Comparison of ENCODE assay signal across 10 cellular contexts in genomic region chr10:19629559-19629958, GRCh38.
DNase-seq lines count a peak whose midpoint lies in the region; ATAC-seq and TF ChIP-seq lines count a peak whose summit lies in the region.
"Had no signal": no experiment of that assay in that cellular context is flagged by ENCODE, and none has a peak within 500 bp of the region (broad histone marks: within the 10 kb centered on the region; RNA-seq: fewer than 3 reads in every experiment).

No MANE protein-coding gene starts in this region.

- peak; percentile 97 for ATAC-seq in Right ventricle myocardium inferior
- no peak for ATAC-seq in GM18867 (IDR thresholded peaks at IDR 0.05; ENCODE audit: unreplicated experiment)
- no peak for ATAC-seq in GM21423 (IDR thresholded peaks at IDR 0.05; ENCODE audit: unreplicated experiment)
- no peak for ATAC-seq in HG03521 (IDR thresholded peaks at IDR 0.05; ENCODE audit: unreplicated experiment)

- peak overlapping the region; percentile 83 for H3K27ac ChIP-seq in neural progenitor cell
- H3K27ac ChIP-seq: HL-60 had no signal

- peaks cover 2% of the 10 kb centered on the region for H3K27me3 Mint-ChIP-seq in neural progenitor cell (ENCODE audit: insufficient read depth, low read depth)

- H3K4me3 Mint-ChIP-seq in neural progenitor cell, result peak overlapping the region; percentile 69

- peaks cover 52% of the 10 kb centered on the region for H3K4me1 Mint-ChIP-seq in neural progenitor cell

- H3K9ac ChIP-seq in neural progenitor cell, result no peak overlapping the region

- peak overlapping the region; percentile 62 for H2AFZ ChIP-seq in neural progenitor cell (replicated peaks)

- peak overlapping the region; percentile 65 for H3K4me2 ChIP-seq in neural progenitor cell

- peaks cover 20% of the 10 kb centered on the region for H3F3A ChIP-seq in neural progenitor cell (ENCODE audit: low read depth)

- intact Hi-C loops in Right ventricle myocardium inferior (cut with DNase I), result no loop called here

- no peaks in the 10 kb centered on the region for H3K36me3 ChIP-seq in neural progenitor cell
- H3K36me3 ChIP-seq: Peyer's patch had no signal

- H4K20me1 ChIP-seq in neural progenitor cell (ENCODE audit: low read depth), result no peaks in the 10 kb centered on the region

- DNase-seq in NCI-H82 (lab: John Stamatoyannopoulos, UW), result peak; percentile 0
- DNase-seq in NCI-H82 treated with DMSO at 0.1 percent for 48 hours (lab: John Stamatoyannopoulos, UW; ENCODE audit: unreplicated experiment), result no peak
- peak; percentile 88 for DNase-seq in Right ventricle myocardium inferior (ENCODE audit: missing footprints)
- peak; percentile 85 for DNase-seq in neural progenitor cell (ENCODE audit: low spot score)
- DNase-seq in NCI-H510A (lab: John Stamatoyannopoulos, UW), result no peak

- peak; percentile 30 for TF ChIP-seq CTCF in neural progenitor cell (IDR thresholded peaks at IDR 0.05)

- H3K4me3 ChIP-seq in neural progenitor cell, result peak overlapping the region; percentile 22
- H3K4me3 ChIP-seq: Peyer's patch had no signal

- peaks cover 5% of the 10 kb centered on the region for H3K9me3 Mint-ChIP-seq in neural progenitor cell

- peaks cover 5% of the 10 kb centered on the region for H3K36me3 Mint-ChIP-seq in neural progenitor cell

- H3K4me1 ChIP-seq in neural progenitor cell, result peaks cover 30% of the 10 kb centered on the region
- H3K4me1 ChIP-seq: Peyer's patch had no signal

- H3K27me3 ChIP-seq in neural progenitor cell, result no peaks in the 10 kb centered on the region
- H3K27me3 ChIP-seq: Peyer's patch had no signal

- H3K79me2 ChIP-seq in neural progenitor cell (ENCODE audit: low read depth), result no peaks in the 10 kb centered on the region

- peak overlapping the region; percentile 99 for H3K27ac Mint-ChIP-seq in neural progenitor cell

- H3K9me3 ChIP-seq in neural progenitor cell (ENCODE audit: low read depth), result no peaks in the 10 kb centered on the region
- H3K9me3 ChIP-seq: Peyer's patch had no signal

Comparison
In these comparisons a context has a peak if more than half of its experiments do, and no peak if none do; other contexts are left out.
1. DNase-seq: peak in NCI-H82 (single experiment), Right ventricle myocardium inferior (single experiment) and neural progenitor cell (single experiment); none in NCI-H82 treated with DMSO at 0.1 percent for 48 hours (single experiment) and NCI-H510A (single experiment).